1 cellular context compared by ENCODE assay signal in the genomic region with DNA sequence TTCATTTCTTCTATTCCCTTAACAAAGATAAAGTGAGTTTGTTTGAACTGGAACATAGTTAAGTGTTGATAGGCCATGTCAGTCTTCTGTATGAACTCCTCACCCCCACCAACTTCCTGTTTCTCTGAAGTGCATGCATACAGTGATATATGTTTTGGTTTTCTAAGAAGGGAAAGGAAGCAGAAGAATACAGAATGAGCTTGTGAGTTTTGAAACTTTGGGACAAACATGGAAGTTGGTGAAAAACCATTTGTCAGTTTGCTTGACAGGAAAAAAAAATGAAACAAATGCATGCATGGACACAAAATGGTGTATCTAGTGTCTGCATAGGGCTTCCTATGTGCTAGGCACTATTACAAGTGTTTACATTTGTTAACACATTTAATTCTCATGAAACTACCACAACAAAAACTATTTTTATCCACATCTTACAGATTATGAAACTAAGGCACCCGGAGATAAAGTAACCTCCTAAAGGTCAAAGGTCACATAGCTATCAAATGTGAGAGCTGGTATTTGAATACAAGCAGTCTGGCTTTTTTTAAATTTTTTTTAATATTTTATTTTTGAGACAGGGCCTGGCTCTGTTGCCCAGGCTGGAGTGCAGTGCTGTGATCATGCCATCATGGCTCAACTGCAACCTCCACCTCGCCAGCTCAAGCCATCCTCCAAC.
A peak's percentile ranks its signal among the peaks of the same experiment; 100 is the strongest.
TF ChIP-seq lines count a peak whose summit lies in the region.

No MANE protein-coding gene starts in this region.

TF ChIP-seq in K562, 482 proteins besides CTCF, POLR2A, EP300 and RAD21 (continued from another document and continues in another):
- TF ChIP-seq ZBTB40 (IDR thresholded peaks at IDR 0.05) (peak; percentile 29; the same call in 1 of the 2 replicates), ZBTB40 (CRISPR knock-in tag; IDR thresholded peaks at IDR 0.05) (no peak), ZNF79 (CRISPR knock-in tag; IDR thresholded peaks at IDR 0.05; ENCODE audit: low read depth) (peak; percentile 85; the same call in 1 of the 2 replicates), ZBTB17 (CRISPR knock-in tag; IDR thresholded peaks at IDR 0.05) (peak; percentile 83), HSF4 (CRISPR knock-in tag; IDR thresholded peaks at IDR 0.05; ENCODE audit: borderline replicate concordance) (peak; percentile 53; the same call in 1 of the 2 replicates), MNT (conservative IDR thresholded peaks at IDR 0.05) (peak; percentile 30 to 38; a peak in 1 of 4 replicates), SRSF1 (IDR thresholded peaks at IDR 0.05; ENCODE audit: low read depth, low read length) (no peak), ZNF175 (CRISPR knock-in tag; IDR thresholded peaks at IDR 0.05; ENCODE audit: low read depth) (peak; percentile 92), CBX8 (IDR thresholded peaks at IDR 0.05; ENCODE audit: borderline replicate concordance, extremely low read depth, low read depth, low read length, poor library complexity, severe bottlenecking) (no peak), ZNF197 (CRISPR knock-in tag; IDR thresholded peaks at IDR 0.05; ENCODE audit: low read depth) (peak; percentile 62; the same call in 1 of the 2 replicates), ZNF766 (CRISPR knock-in tag; conservative IDR thresholded peaks at IDR 0.05) (peak; percentile 92), ZNF41 (CRISPR knock-in tag; conservative IDR thresholded peaks at IDR 0.05) (0 out of 2 replicates have a peak, but pooled peaks have one; percentile 45), KLF6 (CRISPR knock-in tag; IDR thresholded peaks at IDR 0.05; ENCODE audit: borderline replicate concordance) (peak; percentile 96), THAP12 (CRISPR knock-in tag; IDR thresholded peaks at IDR 0.05) (no peak), NR0B1 (IDR thresholded peaks at IDR 0.05; ENCODE audit: partially characterized antibody) (no peak), ZNF740 (CRISPR knock-in tag; IDR thresholded peaks at IDR 0.05) (no peak), ZNF740 (tag; IDR thresholded peaks at IDR 0.05) (peak in 1 of 2 experiments; percentile 94; a peak in 2 of 4 replicates)
- TF ChIP-seq, protein P1, sequence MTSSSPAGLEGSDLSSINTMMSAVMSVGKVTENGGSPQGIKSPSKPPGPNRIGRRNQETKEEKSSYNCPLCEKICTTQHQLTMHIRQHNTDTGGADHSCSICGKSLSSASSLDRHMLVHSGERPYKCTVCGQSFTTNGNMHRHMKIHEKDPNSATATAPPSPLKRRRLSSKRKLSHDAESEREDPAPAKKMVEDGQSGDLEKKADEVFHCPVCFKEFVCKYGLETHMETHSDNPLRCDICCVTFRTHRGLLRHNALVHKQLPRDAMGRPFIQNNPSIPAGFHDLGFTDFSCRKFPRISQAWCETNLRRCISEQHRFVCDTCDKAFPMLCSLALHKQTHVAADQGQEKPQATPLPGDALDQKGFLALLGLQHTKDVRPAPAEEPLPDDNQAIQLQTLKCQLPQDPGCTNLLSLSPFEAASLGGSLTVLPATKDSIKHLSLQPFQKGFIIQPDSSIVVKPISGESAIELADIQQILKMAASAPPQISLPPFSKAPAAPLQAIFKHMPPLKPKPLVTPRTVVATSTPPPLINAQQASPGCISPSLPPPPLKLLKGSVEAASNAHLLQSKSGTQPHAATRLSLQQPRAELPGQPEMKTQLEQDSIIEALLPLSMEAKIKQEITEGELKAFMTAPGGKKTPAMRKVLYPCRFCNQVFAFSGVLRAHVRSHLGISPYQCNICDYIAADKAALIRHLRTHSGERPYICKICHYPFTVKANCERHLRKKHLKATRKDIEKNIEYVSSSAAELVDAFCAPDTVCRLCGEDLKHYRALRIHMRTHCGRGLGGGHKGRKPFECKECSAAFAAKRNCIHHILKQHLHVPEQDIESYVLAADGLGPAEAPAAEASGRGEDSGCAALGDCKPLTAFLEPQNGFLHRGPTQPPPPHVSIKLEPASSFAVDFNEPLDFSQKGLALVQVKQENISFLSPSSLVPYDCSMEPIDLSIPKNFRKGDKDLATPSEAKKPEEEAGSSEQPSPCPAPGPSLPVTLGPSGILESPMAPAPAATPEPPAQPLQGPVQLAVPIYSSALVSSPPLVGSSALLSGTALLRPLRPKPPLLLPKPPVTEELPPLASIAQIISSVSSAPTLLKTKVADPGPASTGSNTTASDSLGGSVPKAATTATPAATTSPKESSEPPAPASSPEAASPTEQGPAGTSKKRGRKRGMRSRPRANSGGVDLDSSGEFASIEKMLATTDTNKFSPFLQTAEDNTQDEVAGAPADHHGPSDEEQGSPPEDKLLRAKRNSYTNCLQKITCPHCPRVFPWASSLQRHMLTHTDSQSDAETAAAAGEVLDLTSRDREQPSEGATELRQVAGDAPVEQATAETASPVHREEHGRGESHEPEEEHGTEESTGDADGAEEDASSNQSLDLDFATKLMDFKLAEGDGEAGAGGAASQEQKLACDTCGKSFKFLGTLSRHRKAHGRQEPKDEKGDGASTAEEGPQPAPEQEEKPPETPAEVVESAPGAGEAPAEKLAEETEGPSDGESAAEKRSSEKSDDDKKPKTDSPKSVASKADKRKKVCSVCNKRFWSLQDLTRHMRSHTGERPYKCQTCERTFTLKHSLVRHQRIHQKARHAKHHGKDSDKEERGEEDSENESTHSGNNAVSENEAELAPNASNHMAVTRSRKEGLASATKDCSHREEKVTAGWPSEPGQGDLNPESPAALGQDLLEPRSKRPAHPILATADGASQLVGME (CRISPR knock-in tag; IDR thresholded peaks at IDR 0.05): 0 out of 2 replicates have a peak, but pooled peaks have one; percentile 30
- TF ChIP-seq, protein P2, sequence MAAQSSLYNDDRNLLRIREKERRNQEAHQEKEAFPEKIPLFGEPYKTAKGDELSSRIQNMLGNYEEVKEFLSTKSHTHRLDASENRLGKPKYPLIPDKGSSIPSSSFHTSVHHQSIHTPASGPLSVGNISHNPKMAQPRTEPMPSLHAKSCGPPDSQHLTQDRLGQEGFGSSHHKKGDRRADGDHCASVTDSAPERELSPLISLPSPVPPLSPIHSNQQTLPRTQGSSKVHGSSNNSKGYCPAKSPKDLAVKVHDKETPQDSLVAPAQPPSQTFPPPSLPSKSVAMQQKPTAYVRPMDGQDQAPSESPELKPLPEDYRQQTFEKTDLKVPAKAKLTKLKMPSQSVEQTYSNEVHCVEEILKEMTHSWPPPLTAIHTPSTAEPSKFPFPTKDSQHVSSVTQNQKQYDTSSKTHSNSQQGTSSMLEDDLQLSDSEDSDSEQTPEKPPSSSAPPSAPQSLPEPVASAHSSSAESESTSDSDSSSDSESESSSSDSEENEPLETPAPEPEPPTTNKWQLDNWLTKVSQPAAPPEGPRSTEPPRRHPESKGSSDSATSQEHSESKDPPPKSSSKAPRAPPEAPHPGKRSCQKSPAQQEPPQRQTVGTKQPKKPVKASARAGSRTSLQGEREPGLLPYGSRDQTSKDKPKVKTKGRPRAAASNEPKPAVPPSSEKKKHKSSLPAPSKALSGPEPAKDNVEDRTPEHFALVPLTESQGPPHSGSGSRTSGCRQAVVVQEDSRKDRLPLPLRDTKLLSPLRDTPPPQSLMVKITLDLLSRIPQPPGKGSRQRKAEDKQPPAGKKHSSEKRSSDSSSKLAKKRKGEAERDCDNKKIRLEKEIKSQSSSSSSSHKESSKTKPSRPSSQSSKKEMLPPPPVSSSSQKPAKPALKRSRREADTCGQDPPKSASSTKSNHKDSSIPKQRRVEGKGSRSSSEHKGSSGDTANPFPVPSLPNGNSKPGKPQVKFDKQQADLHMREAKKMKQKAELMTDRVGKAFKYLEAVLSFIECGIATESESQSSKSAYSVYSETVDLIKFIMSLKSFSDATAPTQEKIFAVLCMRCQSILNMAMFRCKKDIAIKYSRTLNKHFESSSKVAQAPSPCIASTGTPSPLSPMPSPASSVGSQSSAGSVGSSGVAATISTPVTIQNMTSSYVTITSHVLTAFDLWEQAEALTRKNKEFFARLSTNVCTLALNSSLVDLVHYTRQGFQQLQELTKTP (IDR thresholded peaks at IDR 0.05; ENCODE audit: low read depth in 1 of 2, partially characterized antibody in 2 of 2): peak in 1 of 2 experiments; percentile 74
